In genomic region chr2:129812071-129812470, GRCh38 we compare ENCODE assay signal across 8 cellular contexts.
A peak's percentile ranks its signal among the peaks of the same experiment; 100 is the strongest.
DNase-seq lines count a peak whose midpoint lies in the region; ATAC-seq, FAIRE-seq and TF ChIP-seq lines count a peak whose summit lies in the region.

No MANE protein-coding gene starts in this region.

- H3K4me1 ChIP-seq in right cardiac atrium (ENCODE audit: control insufficient read depth, insufficient read depth, low read length): no peaks in the 10 kb centered on the region

- peaks cover 2% of the 10 kb centered on the region for H3K27me3 ChIP-seq in right cardiac atrium (ENCODE audit: control insufficient read depth, insufficient read depth)

- peaks cover 3% of the 10 kb centered on the region for H3K9me3 ChIP-seq in right cardiac atrium (ENCODE audit: control insufficient read depth, low read length)

- intact Hi-C loops in right cardiac atrium (cut with DNase I): no loop called here

- ATAC-seq in GM19463 (IDR thresholded peaks at IDR 0.05; ENCODE audit: unreplicated experiment) (peak; percentile 88), right cardiac atrium (peak; percentile 36 to 62), GM19467 (IDR thresholded peaks at IDR 0.05; ENCODE audit: unreplicated experiment) (no peak)

- DNase-seq in C1 segment of cervical spinal cord (lab: John Stamatoyannopoulos, UW): peak in 8 of 14 donors; percentile 5 to 58 (median 22)
- DNase-seq in NB4 (ENCODE audit: low read depth): peak; percentile 88
- peak in 2 of 3 donors; percentile 51 to 77 for DNase-seq in right cardiac atrium
- no peak for DNase-seq in RCC 7860 (ENCODE audit: low spot score)
- DNase-seq in AG08396 (ENCODE audit: low spot score): no peak
- DNase-seq in amniotic stem cell (lab: John Stamatoyannopoulos, UW): no peak

- TF ChIP-seq CTCF in NB4 (IDR thresholded peaks at IDR 0.05; ENCODE audit: low read depth, low read length): no peak

- WGBS in right cardiac atrium: 51% methylated on average over 4 of the region's 4 CpGs

- no peak overlapping the region for H3K27ac ChIP-seq in right cardiac atrium (ENCODE audit: low read length)

- H3K4me3 ChIP-seq in NB4 (ENCODE audit: low read depth, low read length): no peak overlapping the region
- no peak overlapping the region for H3K4me3 ChIP-seq in right cardiac atrium (ENCODE audit: low read length)

- FAIRE-seq in RCC 7860 (lab: Jason Lieb, UNC): no peak

- no peak for TF ChIP-seq POLR2A in NB4 (IDR thresholded peaks at IDR 0.05; ENCODE audit: extremely low read depth, insufficient read length)

Comparison
In these comparisons a context has a peak if more than half of its experiments do, and no peak if none do; other contexts are left out.
1. DNase-seq: peak in C1 segment of cervical spinal cord (8 of 14), NB4 (single experiment) and right cardiac atrium (2 of 3); none in RCC 7860 (single experiment), AG08396 (single experiment) and amniotic stem cell (single experiment).